ENCODE assay signal across 10 cellular contexts in the genomic region with DNA sequence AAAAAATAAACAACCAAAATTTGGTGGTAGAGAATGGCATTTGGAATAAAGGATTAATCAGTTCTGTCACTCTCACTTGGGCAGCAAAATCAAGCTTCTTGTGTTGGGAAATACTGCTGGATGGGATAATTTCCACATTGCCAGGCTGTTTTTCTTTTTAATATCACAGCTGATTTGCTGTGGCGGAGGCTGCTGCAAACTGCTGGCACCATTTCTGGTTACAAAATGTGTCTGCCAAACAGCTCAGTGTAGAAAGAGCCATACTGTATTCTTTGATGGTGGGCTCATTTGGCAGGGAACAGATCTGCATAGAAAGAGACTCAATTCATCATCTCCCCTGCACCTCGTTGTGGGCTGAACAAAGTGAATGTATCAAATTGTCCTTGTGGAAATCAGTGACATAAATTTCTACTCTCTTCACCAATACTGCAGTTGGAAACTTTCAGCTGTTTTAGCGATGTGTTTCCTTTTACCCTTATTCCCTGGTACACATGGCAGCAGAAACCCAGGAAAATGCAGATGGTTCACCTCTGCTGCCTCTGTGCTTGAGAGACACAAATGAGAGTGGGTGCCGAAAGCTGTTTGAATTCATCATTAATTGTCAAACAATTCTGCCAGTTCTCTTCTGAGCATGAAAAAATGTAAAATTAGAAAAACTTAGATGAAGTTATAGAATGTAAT.
DNase-seq lines count a peak whose midpoint lies in the region; ATAC-seq, FAIRE-seq and TF ChIP-seq lines count a peak whose summit lies in the region.
"Had no signal": no experiment of that assay in that cellular context is flagged by ENCODE, and none has a peak within 500 bp of the region (broad histone marks: within the 10 kb centered on the region; RNA-seq: fewer than 3 reads in every experiment).

No MANE protein-coding gene starts in this region.

- H2AFZ ChIP-seq in astrocyte (ENCODE audit: low read depth, low read length) (peak overlapping the region; percentile 35), hepatocyte (no peak overlapping the region), smooth muscle cell (ENCODE audit: low read depth) (peak overlapping the region; percentile 81)

- ATAC-seq in HG03108 (IDR thresholded peaks at IDR 0.05; ENCODE audit: unreplicated experiment), result no peak

- H3K9me2 ChIP-seq in hepatocyte (replicated peaks; ENCODE audit: insufficient read depth), result no peaks in the 10 kb centered on the region

- H3K36me3 ChIP-seq in astrocyte (ENCODE audit: insufficient read depth, low read length), result no peaks in the 10 kb centered on the region
- H3K36me3 ChIP-seq in hepatocyte (replicated peaks; ENCODE audit: insufficient read depth, low read depth), result no peaks in the 10 kb centered on the region
- H3K36me3 ChIP-seq in smooth muscle cell (ENCODE audit: low read depth), result no peaks in the 10 kb centered on the region
- H3K36me3 ChIP-seq: SJCRH30, suprapubic skin had no signal

- no peaks in the 10 kb centered on the region for H3K27me3 Mint-ChIP-seq in astrocyte (ENCODE audit: low read depth, unreplicated experiment)

- peak overlapping the region; percentile 53 for H3K9ac ChIP-seq in astrocyte (ENCODE audit: low read length)
- H3K9ac ChIP-seq in smooth muscle cell (ENCODE audit: low read depth), result no peak overlapping the region

- no peak overlapping the region for H3K4me3 Mint-ChIP-seq in astrocyte (ENCODE audit: unreplicated experiment)
- H3K4me3 Mint-ChIP-seq: activated naive CD4-positive, alpha-beta T cell treated with anti-CD3 and anti-CD28 coated beads for 36 hours had no signal

- DNase-seq in NCI-H1092 (lab: John Stamatoyannopoulos, UW), result peak; percentile 63
- DNase-seq in astrocyte (ENCODE audit: low read depth), result peak; percentile 5
- no peak for DNase-seq in hepatocyte (ENCODE audit: low spot score)
- DNase-seq in smooth muscle cell (lab: John Stamatoyannopoulos, UW; ENCODE audit: unreplicated experiment), result no peak
- no peak for DNase-seq in COLO829 (ENCODE audit: low spot score)
- DNase-seq in NCI-H1930 (lab: John Stamatoyannopoulos, UW), result no peak
- DNase-seq: activated naive CD4-positive, alpha-beta T cell treated with anti-CD3 and anti-CD28 coated beads for 36 hours had no signal

- H3K27ac ChIP-seq in astrocyte (ENCODE audit: low read depth, low read length), result peak overlapping the region; percentile 86
- H3K27ac ChIP-seq in hepatocyte, result peak overlapping the region; percentile 34
- H3K27ac ChIP-seq in smooth muscle cell (ENCODE audit: low read depth), result peak overlapping the region; percentile 96
- H3K27ac ChIP-seq: SJCRH30, suprapubic skin had no signal

- H4K20me1 ChIP-seq in astrocyte (ENCODE audit: insufficient read depth, low read length), result no peaks in the 10 kb centered on the region
- no peaks in the 10 kb centered on the region for H4K20me1 ChIP-seq in hepatocyte (ENCODE audit: insufficient read depth, poor library complexity, severe bottlenecking)
- no peaks in the 10 kb centered on the region for H4K20me1 ChIP-seq in smooth muscle cell (ENCODE audit: low read depth)

- H3K27me3 ChIP-seq in astrocyte (ENCODE audit: insufficient read depth, low read length), result no peaks in the 10 kb centered on the region
- no peaks in the 10 kb centered on the region for H3K27me3 ChIP-seq in hepatocyte
- H3K27me3 ChIP-seq in smooth muscle cell (ENCODE audit: low read depth), result no peaks in the 10 kb centered on the region
- H3K27me3 ChIP-seq: SJCRH30, suprapubic skin had no signal

- TF ChIP-seq CTCF in astrocyte (IDR thresholded peaks at IDR 0.05; ENCODE audit: insufficient read depth, low read depth, low read length) (no peak), hepatocyte (IDR thresholded peaks at IDR 0.05; ENCODE audit: poor library complexity) (no peak), smooth muscle cell (IDR thresholded peaks at IDR 0.05; ENCODE audit: borderline replicate concordance, insufficient read depth, poor library complexity, severe bottlenecking) (no peak)

- H3K36me3 Mint-ChIP-seq in astrocyte (ENCODE audit: low read depth, unreplicated experiment), result no peaks in the 10 kb centered on the region

- no peaks in the 10 kb centered on the region for H3K9me3 Mint-ChIP-seq in astrocyte (ENCODE audit: unreplicated experiment)
- H3K9me3 Mint-ChIP-seq: activated naive CD4-positive, alpha-beta T cell treated with anti-CD3 and anti-CD28 coated beads for 36 hours had no signal

- no peaks in the 10 kb centered on the region for H3K79me2 ChIP-seq in astrocyte (ENCODE audit: insufficient read depth, low read length)
- no peaks in the 10 kb centered on the region for H3K79me2 ChIP-seq in hepatocyte
- no peaks in the 10 kb centered on the region for H3K79me2 ChIP-seq in smooth muscle cell (ENCODE audit: low read depth)

- H3K4me2 ChIP-seq in astrocyte (ENCODE audit: low read length), result peak overlapping the region; percentile 73
- H3K4me2 ChIP-seq in hepatocyte, result no peak overlapping the region
- peak overlapping the region; percentile 71 for H3K4me2 ChIP-seq in smooth muscle cell

- H3F3A ChIP-seq in smooth muscle cell (ENCODE audit: low read depth), result peaks cover 23% of the 10 kb centered on the region

- peaks cover 25% of the 10 kb centered on the region for H3K4me1 ChIP-seq in astrocyte (ENCODE audit: insufficient read depth, low read length)
- H3K4me1 ChIP-seq in hepatocyte (ENCODE audit: insufficient read depth), result peaks cover 17% of the 10 kb centered on the region
- peaks cover 20% of the 10 kb centered on the region for H3K4me1 ChIP-seq in smooth muscle cell (ENCODE audit: low read depth)

- 77% methylated on average over 4 of the region's 4 CpGs for WGBS in hepatocyte (ENCODE audit: low lambda C conversion rate, missing lambda C conversion rate)
- 85% methylated on average over 4 of the region's 4 CpGs for WGBS in smooth muscle cell (ENCODE audit: low lambda C conversion rate)

- H3K27ac Mint-ChIP-seq in astrocyte (ENCODE audit: unreplicated experiment), result peak overlapping the region; percentile 98
- H3K27ac Mint-ChIP-seq: activated naive CD4-positive, alpha-beta T cell treated with anti-CD3 and anti-CD28 coated beads for 36 hours had no signal

- FAIRE-seq in astrocyte (lab: Jason Lieb, UNC), result peak; percentile 55

- H3K4me3 ChIP-seq in astrocyte (ENCODE audit: insufficient read depth, low read depth, low read length), result no peak overlapping the region
- no peak overlapping the region for H3K4me3 ChIP-seq in hepatocyte
- no peak overlapping the region for H3K4me3 ChIP-seq in smooth muscle cell
- H3K4me3 ChIP-seq: SJCRH30, suprapubic skin had no signal

- H3K4me1 Mint-ChIP-seq in astrocyte (ENCODE audit: low read depth, unreplicated experiment), result peaks cover 34% of the 10 kb centered on the region

- H3K9me3 ChIP-seq in astrocyte (ENCODE audit: insufficient read depth, low read depth, low read length) (no peaks in the 10 kb centered on the region), hepatocyte (ENCODE audit: low read depth) (no peaks in the 10 kb centered on the region), smooth muscle cell (replicated peaks; ENCODE audit: low read depth) (no peaks in the 10 kb centered on the region)
- H3K9me3 ChIP-seq: SJCRH30, suprapubic skin had no signal

Comparison
In these comparisons a context has a peak if more than half of its experiments do, and no peak if none do; other contexts are left out.
1. DNase-seq: peak in NCI-H1092 (single experiment) and astrocyte (single experiment); none in hepatocyte (single experiment), smooth muscle cell (single experiment), COLO829 (single experiment) and NCI-H1930 (0 of 2).
2. H3K27ac ChIP-seq: peak in every context shown above with its lines; median percentile 96 in smooth muscle cell; 86 in astrocyte; 34 in hepatocyte.